ENCODE assay signal across 1 cellular context in genomic region chr15:74334127-74334526, GRCh38.
A peak's percentile ranks its signal among the peaks of the same experiment; 100 is the strongest.
TF ChIP-seq lines count a peak whose summit lies in the region.

No MANE protein-coding gene starts in this region.

TF ChIP-seq in HEK293, 187 proteins besides CTCF, POLR2A, EP300 and RAD21 (continued from another document):
- TF ChIP-seq ZNF449 (tag by site-specific recombination; IDR thresholded peaks at IDR 0.05) (no peak), BCL11B (tag by site-specific recombination; IDR thresholded peaks at IDR 0.05; ENCODE audit: low read depth) (peak; percentile 78), ZBTB48 (tag by site-specific recombination; IDR thresholded peaks at IDR 0.05) (peak; percentile 59; the same call in 1 of the 2 replicates), YY1 (tag by site-specific recombination; IDR thresholded peaks at IDR 0.05) (no peak)
